ENCODE assay signal across 1 cellular context in genomic region chr7:155767562-155768437, GRCh38.
TF ChIP-seq lines count a peak whose summit lies in the region.

No MANE protein-coding gene starts in this region.

TF ChIP-seq in WTC11, 78 proteins besides CTCF, POLR2A, EP300 and RAD21 (continued from another document):
- TF ChIP-seq IRF1 (CRISPR knock-in tag; IDR thresholded peaks at IDR 0.05) (no peak), NFYB (CRISPR knock-in tag; conservative IDR thresholded peaks at IDR 0.05; ENCODE audit: low read depth) (no peak), NFE2L1 (CRISPR knock-in tag; IDR thresholded peaks at IDR 0.05) (no peak), STAT6 (CRISPR knock-in tag; conservative IDR thresholded peaks at IDR 0.05; ENCODE audit: low read depth) (no peak), ATF2 (CRISPR knock-in tag; IDR thresholded peaks at IDR 0.05; ENCODE audit: borderline replicate concordance, low read depth) (no peak), IRF2 (CRISPR knock-in tag; IDR thresholded peaks at IDR 0.05; ENCODE audit: borderline replicate concordance, low read depth) (no peak), OVOL2 (CRISPR knock-in tag; IDR thresholded peaks at IDR 0.05; ENCODE audit: borderline replicate concordance) (no peak), RORB (CRISPR knock-in tag; IDR thresholded peaks at IDR 0.05) (no peak), ZNF396 (CRISPR knock-in tag; IDR thresholded peaks at IDR 0.05; ENCODE audit: borderline replicate concordance) (no peak), HMGA2 (CRISPR knock-in tag; IDR thresholded peaks at IDR 0.05) (no peak), SOX15 (CRISPR knock-in tag; IDR thresholded peaks at IDR 0.05) (no peak), ZNF263 (CRISPR knock-in tag; IDR thresholded peaks at IDR 0.05; ENCODE audit: low read depth) (no peak)
